In the genomic region with DNA sequence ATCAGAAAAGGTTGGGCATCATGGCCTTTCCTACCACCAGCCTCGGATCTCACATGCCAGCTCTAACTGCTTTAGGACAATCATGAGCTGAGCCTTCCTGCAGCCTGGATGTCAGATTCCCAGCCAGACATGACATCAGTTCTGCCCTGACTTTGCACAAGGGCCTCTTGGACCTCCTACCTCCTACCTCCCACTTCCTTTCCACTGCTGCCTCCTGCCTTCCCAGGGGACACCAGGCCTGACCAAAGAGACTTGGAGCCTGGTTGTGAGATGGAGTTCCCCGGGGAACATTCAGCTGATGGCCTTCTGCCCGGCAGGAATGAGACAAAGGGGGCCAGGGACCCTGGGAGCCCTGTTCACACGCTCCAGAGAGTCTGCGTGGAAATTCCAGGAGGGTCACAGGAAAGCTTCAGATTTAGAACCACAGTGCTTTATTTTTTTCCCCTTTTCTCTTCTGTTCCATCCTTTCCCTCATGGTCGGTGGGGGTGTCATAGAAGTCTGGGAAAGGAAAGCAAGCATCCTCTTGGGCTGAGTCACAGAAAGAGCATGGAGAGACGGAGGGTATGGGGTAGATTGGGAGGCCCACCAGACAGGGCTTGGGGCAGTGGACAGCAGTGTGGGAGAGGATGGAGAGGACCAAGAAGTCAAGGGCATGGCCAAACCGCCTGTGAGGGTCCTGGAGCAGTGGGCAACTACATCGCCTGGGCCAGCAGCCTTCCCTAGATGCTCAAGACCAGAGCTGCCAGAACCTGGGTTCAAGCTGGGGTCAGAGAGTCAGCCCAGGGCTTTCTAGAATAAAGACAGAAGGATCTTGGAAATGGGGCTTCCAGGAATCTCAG, we compare ENCODE assay signal across 11 cellular contexts. TPM values are rescaled to one million over a fixed set of nuclear protein-coding genes. Genes with fewer than 3 reads are reported as not detected.
DNase-seq lines count a peak whose midpoint lies in the region; ATAC-seq and TF ChIP-seq lines count a peak whose summit lies in the region.
"Had no signal": no experiment of that assay in that cellular context is flagged by ENCODE, and none has a peak within 500 bp of the region (broad histone marks: within the 10 kb centered on the region; RNA-seq: fewer than 3 reads in every experiment).

No MANE protein-coding gene starts in this region.

- no peak for ATAC-seq in left lung

- no peaks in the 10 kb centered on the region for H3K9me2 ChIP-seq in GM23248 (ENCODE audit: insufficient read depth)

- H3K4me3 ChIP-seq in GM23248 = no peak overlapping the region
- H3K4me3 ChIP-seq in coronary artery = peak overlapping the region; percentile 85
- no peak overlapping the region for H3K4me3 ChIP-seq in left lung
- peak overlapping the region; percentile 46 to 63 (median 59) for H3K4me3 ChIP-seq in stomach

- in situ Hi-C loops in GM23248 (cut with MboI) = no loop called here

- no peak for TF ChIP-seq EP300 in stomach (IDR thresholded peaks at IDR 0.05)

- no peak overlapping the region for H2AFZ ChIP-seq in GM23248

- H4K20me1 ChIP-seq in GM23248 (ENCODE audit: insufficient read depth) = no peaks in the 10 kb centered on the region

- H3K27me3 ChIP-seq in GM23248 (replicated peaks; ENCODE audit: insufficient read depth) (no peaks in the 10 kb centered on the region), left lung (no peaks in the 10 kb centered on the region), stomach (no peaks in the 10 kb centered on the region)

- no peak for TF ChIP-seq POLR2A in stomach (IDR thresholded peaks at IDR 0.05)

- H3K4me1 ChIP-seq in GM23248 (ENCODE audit: insufficient read depth) (peaks cover 54% of the 10 kb centered on the region), left lung (peaks cover 20 to 28% of the 10 kb centered on the region in 2 donors), stomach (peaks cover 2 to 54% (median 34%) of the 10 kb centered on the region in 4 donors)

- no peaks in the 10 kb centered on the region for H3K9me3 ChIP-seq in GM23248 (ENCODE audit: low read depth)
- no peaks in the 10 kb centered on the region for H3K9me3 ChIP-seq in left lung
- H3K9me3 ChIP-seq in stomach = no peaks in the 10 kb centered on the region

- H3K9ac ChIP-seq in GM23248 = peak overlapping the region; percentile 57

- H3K36me3 ChIP-seq in GM23248 (ENCODE audit: low read depth) = peaks cover 4% of the 10 kb centered on the region; the same call in 1 of the 2 replicates
- H3K36me3 ChIP-seq in left lung = no peaks in the 10 kb centered on the region
- peaks cover 0 to 77% (median 6%) of the 10 kb centered on the region in 4 donors for H3K36me3 ChIP-seq in stomach

- DNase-seq in GM23248 (peak; percentile 86), coronary artery (ENCODE audit: low spot score) (peak; percentile 84), left lung (no peak), stomach (no peak), Kasumi-1 (lab: John Stamatoyannopoulos, UW) (no peak), GM10266 (ENCODE audit: extremely low spot score) (no peak), AML-193 (lab: John Stamatoyannopoulos, UW) (no peak)
- DNase-seq in activated effector memory CD4-positive, alpha-beta T cell treated with anti-CD3 and anti-CD28 coated beads, Interleukin-2, amount 50 U/mL, for 16 hours = no peak
- DNase-seq: caudate nucleus had no signal

- peaks cover 100% of the 10 kb centered on the region for H3K79me2 ChIP-seq in GM23248 (ENCODE audit: insufficient read depth)

- WGBS in GM23248 (ENCODE audit: low coverage in 1 of 2, low lambda C conversion rate in 2 of 2, missing lambda C conversion rate in 2 of 2), 2 experiments = 47 to 55% methylated on average over 8 to 9 of the region's 9 CpGs
- WGBS in stomach, 5 donors = 53 to 74% (median 73%) methylated on average over 9 of the region's 9 CpGs

- no peak for TF ChIP-seq CTCF in coronary artery (IDR thresholded peaks at IDR 0.05)
- no peak for TF ChIP-seq CTCF in left lung (IDR thresholded peaks at IDR 0.05)
- TF ChIP-seq CTCF in stomach (IDR thresholded peaks at IDR 0.05) = no peak
- no peak for TF ChIP-seq CTCF in GM10266 (IDR thresholded peaks at IDR 0.05; ENCODE audit: control insufficient read depth, insufficient read depth, low read depth, missing control alignments)

- H3K4me2 ChIP-seq in GM23248 (ENCODE audit: unreplicated experiment) = peak overlapping the region; percentile 35

- H3F3A ChIP-seq in GM23248 (ENCODE audit: insufficient read depth) = peaks cover 50% of the 10 kb centered on the region

- H3K27ac ChIP-seq in GM23248 (peak overlapping the region; percentile 81), coronary artery (peak overlapping the region; percentile 94 to 95), left lung (peak overlapping the region; percentile 33 to 53), stomach (peak overlapping the region; percentile 28 to 95 (median 89))

- intact Hi-C loops in left lung (cut with DNase I) = no loop called here
- intact Hi-C loops in stomach (cut with DNase I; ENCODE audit: low total_unique reads) = no loop called here

RNA-seq across cellular contexts. Expression of gene IL17B, which starts 35.5 kb away (rescaled TPM):
- total RNA-seq in GM23248 (2014; rRNA removed; shearing (Covaris generic)) = not detected in 2 replicates
- polyA plus RNA-seq in GM23248 (2016; fragmentation: Nextera tagmentation; extraction: Ambion mirVana) (0.29 and 0.43 TPM in 2 replicates), stomach (1 to 10 TPM in 2 of 3 donors, under 1 TPM in 1; 0.56 to 5.6 (median 1.8) TPM)
- total RNA-seq in left lung (under 1 TPM in 1 of 2 donors, not detected in 1; 0.42 TPM), stomach (10 to 100 TPM in 1 of 5 donors, 1 to 10 TPM in 1, not detected in 3; 1.7 to 31.0 TPM)
- total RNA-seq: OCI-LY7 had no signal
- polyA plus RNA-seq: IgD-negative memory B cell had no signal

RNA-seq across cellular contexts. Expression of gene PCYOX1L, which starts 56.8 kb away (rescaled TPM):
- total RNA-seq in GM23248 (2014; rRNA removed; shearing (Covaris generic)) = 10.7 and 12.6 TPM in 2 replicates
- polyA plus RNA-seq in GM23248 (2016; fragmentation: Nextera tagmentation; extraction: Ambion mirVana) = 10.4 and 10.5 TPM in 2 replicates
- 10 to 100 TPM in 1 of 2 donors, 1 to 10 TPM in 1; 9.0 to 10.5 TPM for total RNA-seq in left lung
- 10 to 100 TPM in 1 of 5 donors, 1 to 10 TPM in 3, not detected in 1; 3.0 to 13.4 (median 4.3) TPM for total RNA-seq in stomach
- 1 to 10 TPM; 2.1 to 5.2 (median 2.3) TPM for polyA plus RNA-seq in stomach

Comparison
In these comparisons a context has a peak if more than half of its experiments do, and no peak if none do; other contexts are left out.
1. DNase-seq: peak in GM23248 (single experiment) and coronary artery (single experiment); none in left lung (0 of 2), stomach (single experiment), Kasumi-1 (0 of 2), GM10266 (single experiment), activated effector memory CD4-positive, alpha-beta T cell treated with anti-CD3 and anti-CD28 coated beads, Interleukin-2, amount 50 U/mL, for 16 hours (single experiment) and AML-193 (0 of 2).
2. H3K27ac ChIP-seq: peak in every context shown above with its lines; median percentile 94 in coronary artery; 89 in stomach; 81 in GM23248; 43 in left lung.
3. H3K4me3 ChIP-seq: peak in coronary artery (single experiment) and stomach (4 of 4); none in GM23248 (single experiment) and left lung (0 of 2).